Comparison of ENCODE assay signal across 13 cellular contexts in genomic region chr12:11769723-11770514, GRCh38.
DNase-seq lines count a peak whose midpoint lies in the region; ATAC-seq and TF ChIP-seq lines count a peak whose summit lies in the region.
"Had no signal": no experiment of that assay in that cellular context is flagged by ENCODE, and none has a peak within 500 bp of the region (broad histone marks: within the 10 kb centered on the region; RNA-seq: fewer than 3 reads in every experiment).

No MANE protein-coding gene starts in this region.

- H3K4me3 Mint-ChIP-seq in activated CD4-positive, alpha-beta T cell treated with anti-CD3 and anti-CD28 coated beads, Interleukin-2, amount 10 ng/mL, durations not matched to agents 7 days and 5 days, result no peak overlapping the region
- H3K4me3 Mint-ChIP-seq in T-cell (peak overlapping the region in 1 of 3 donors; percentile 16), endothelial cell (ENCODE audit: unreplicated experiment) (peak overlapping the region; percentile 58)
- no peak overlapping the region for H3K4me3 Mint-ChIP-seq in stimulated activated memory B cell treated with anti-CD40 and anti-IgM and Interleukin-4, amounts not matched to agents 10 μg/mL and 1 μg/mL and 100 μg/mL, for 72 hours

- peaks cover 37% of the 10 kb centered on the region for H3K36me3 Mint-ChIP-seq in activated CD4-positive, alpha-beta T cell treated with anti-CD3 and anti-CD28 coated beads, Interleukin-2, amount 10 ng/mL, durations not matched to agents 7 days and 5 days (ENCODE audit: low read depth)
- peaks cover 40% of the 10 kb centered on the region for H3K36me3 Mint-ChIP-seq in T-cell
- peaks cover 54% of the 10 kb centered on the region for H3K36me3 Mint-ChIP-seq in endothelial cell (ENCODE audit: low read depth, unreplicated experiment)
- H3K36me3 Mint-ChIP-seq in stimulated activated memory B cell treated with anti-CD40 and anti-IgM and Interleukin-4, amounts not matched to agents 10 μg/mL and 1 μg/mL and 100 μg/mL, for 72 hours, result peaks cover 41% of the 10 kb centered on the region

- H3K4me1 Mint-ChIP-seq in activated CD4-positive, alpha-beta T cell treated with anti-CD3 and anti-CD28 coated beads, Interleukin-2, amount 10 ng/mL, durations not matched to agents 7 days and 5 days, result peaks cover 88% of the 10 kb centered on the region
- H3K4me1 Mint-ChIP-seq in T-cell (peaks cover 81 to 90% (median 81%) of the 10 kb centered on the region in 3 donors), endothelial cell (ENCODE audit: unreplicated experiment) (peaks cover 61% of the 10 kb centered on the region)
- peaks cover 96% of the 10 kb centered on the region for H3K4me1 Mint-ChIP-seq in stimulated activated memory B cell treated with anti-CD40 and anti-IgM and Interleukin-4, amounts not matched to agents 10 μg/mL and 1 μg/mL and 100 μg/mL, for 72 hours

- peak; percentile 13 for DNase-seq in activated CD4-positive, alpha-beta T cell treated with anti-CD3 and anti-CD28 coated beads, Interleukin-2, amount 10 ng/mL, durations not matched to agents 7 days and 5 days
- no peak for DNase-seq in activated CD4-positive, alpha-beta T cell treated with anti-CD3 and anti-CD28 coated beads, Interleukin-2, amount 50 U/mL, for 48 hours
- DNase-seq in T-cell (peak in 7 of 34 experiments; percentile 4 to 24 (median 8)), endothelial cell (ENCODE audit: low spot score) (no peak), NCI-H1105 (lab: John Stamatoyannopoulos, UW) (no peak), NCI-H446 (lab: John Stamatoyannopoulos, UW) (no peak), DMS114 treated with DMSO at 0.1 percent for 48 hours (lab: John Stamatoyannopoulos, UW; ENCODE audit: unreplicated experiment) (no peak)
- DNase-seq: activated CD4-positive, CD25-positive, alpha-beta regulatory T cell; body of pancreas; foreskin fibroblast; MV-4-11; pancreas had no signal

- H3K27ac Mint-ChIP-seq in activated CD4-positive, alpha-beta T cell treated with anti-CD3 and anti-CD28 coated beads, Interleukin-2, amount 10 ng/mL, durations not matched to agents 7 days and 5 days, result peak overlapping the region; percentile 6
- H3K27ac Mint-ChIP-seq in T-cell (peak overlapping the region; percentile 23 to 36), endothelial cell (ENCODE audit: unreplicated experiment) (peak overlapping the region; percentile 15)
- peak overlapping the region; percentile 99 for H3K27ac Mint-ChIP-seq in stimulated activated memory B cell treated with anti-CD40 and anti-IgM and Interleukin-4, amounts not matched to agents 10 μg/mL and 1 μg/mL and 100 μg/mL, for 72 hours

- H3K9me3 Mint-ChIP-seq in activated CD4-positive, alpha-beta T cell treated with anti-CD3 and anti-CD28 coated beads, Interleukin-2, amount 10 ng/mL, durations not matched to agents 7 days and 5 days, result peaks cover 6% of the 10 kb centered on the region
- H3K9me3 Mint-ChIP-seq in T-cell, result no peaks in the 10 kb centered on the region
- no peaks in the 10 kb centered on the region for H3K9me3 Mint-ChIP-seq in endothelial cell (ENCODE audit: unreplicated experiment)
- no peaks in the 10 kb centered on the region for H3K9me3 Mint-ChIP-seq in stimulated activated memory B cell treated with anti-CD40 and anti-IgM and Interleukin-4, amounts not matched to agents 10 μg/mL and 1 μg/mL and 100 μg/mL, for 72 hours

- no peaks in the 10 kb centered on the region for H3K27me3 Mint-ChIP-seq in activated CD4-positive, alpha-beta T cell treated with anti-CD3 and anti-CD28 coated beads, Interleukin-2, amount 10 ng/mL, durations not matched to agents 7 days and 5 days
- no peaks in the 10 kb centered on the region for H3K27me3 Mint-ChIP-seq in T-cell
- peaks cover 8% of the 10 kb centered on the region for H3K27me3 Mint-ChIP-seq in endothelial cell (ENCODE audit: unreplicated experiment)
- no peaks in the 10 kb centered on the region for H3K27me3 Mint-ChIP-seq in stimulated activated memory B cell treated with anti-CD40 and anti-IgM and Interleukin-4, amounts not matched to agents 10 μg/mL and 1 μg/mL and 100 μg/mL, for 72 hours

- POLR2A ChIA-PET in activated CD4-positive, alpha-beta T cell treated with anti-CD3 and anti-CD28 coated beads, Interleukin-2, amount 10 ng/mL, durations not matched to agents 7 days and 5 days (lab: Charles Lee), result no interaction called here
- POLR2A ChIA-PET in T-cell (lab: Charles Lee), result interaction anchor here in 1 of 2 donors (1.0 kb wide), 1 partner anchor 23 kb away, joined by 3 read pairs; no protein-coding TSS in a partner anchor

- no peak for TF ChIP-seq CTCF in endothelial cell (IDR thresholded peaks at IDR 0.05; ENCODE audit: unreplicated experiment)

- CTCF ChIA-PET in activated CD4-positive, alpha-beta T cell treated with anti-CD3 and anti-CD28 coated beads, Interleukin-2, amount 10 ng/mL, durations not matched to agents 7 days and 5 days (lab: Charles Lee), result interaction anchor here (1.0 kb wide), 1 partner anchor 263 kb away, joined by 4 read pairs; no protein-coding TSS in a partner anchor
- CTCF ChIA-PET in T-cell (lab: Charles Lee), result no interaction called here

- peak; percentile 33 to 58 (median 50) for ATAC-seq in T-cell (replicated peaks in 1 of 4)
- no peak for ATAC-seq in stimulated activated memory B cell treated with anti-CD40 and anti-IgM and Interleukin-4, amounts not matched to agents 10 μg/mL and 1 μg/mL and 100 μg/mL, for 72 hours
- ATAC-seq: body of pancreas, pancreas had no signal

Comparison
In these comparisons a context has a peak if more than half of its experiments do, and no peak if none do; other contexts are left out.
1. H3K27ac Mint-ChIP-seq: peak in every context shown above with its lines; median percentile 99 in stimulated activated memory B cell treated with anti-CD40 and anti-IgM and Interleukin-4, amounts not matched to agents 10 μg/mL and 1 μg/mL and 100 μg/mL, for 72 hours; 30 in T-cell; 15 in endothelial cell; 6 in activated CD4-positive, alpha-beta T cell treated with anti-CD3 and anti-CD28 coated beads, Interleukin-2, amount 10 ng/mL, durations not matched to agents 7 days and 5 days.